ENCODE assay signal across 13 cellular contexts in genomic region chr5:54115768-54116403, GRCh38.
A peak's percentile ranks its signal among the peaks of the same experiment; 100 is the strongest.
DNase-seq lines count a peak whose midpoint lies in the region; ATAC-seq, FAIRE-seq and TF ChIP-seq lines count a peak whose summit lies in the region.
"Had no signal": no experiment of that assay in that cellular context is flagged by ENCODE, and none has a peak within 500 bp of the region (broad histone marks: within the 10 kb centered on the region; RNA-seq: fewer than 3 reads in every experiment).

No MANE protein-coding gene starts in this region.

- CTCF ChIA-PET in MCF 10A (lab: Yijun Ruan, JAX) = interaction anchor here (0.6 kb wide), 1 partner anchor 111 kb away, joined by 4 read pairs; no protein-coding TSS in a partner anchor
- CTCF ChIA-PET in K562 (lab: Yijun Ruan, JAX; ENCODE audit: low intra/inter-chr PET ratio) = interaction anchor here (0.6 kb wide), 1 partner anchor 18 kb away, joined by 4 read pairs; no protein-coding TSS in a partner anchor

- BruUV-seq in MCF 10A (replicated peaks; lab: Mats Ljungman, UMichigan) (no TSS peak), K562 (replicated peaks; lab: Mats Ljungman, UMichigan) (no TSS peak)

- H3K27ac Mint-ChIP-seq in MCF 10A (ENCODE audit: low read depth, unreplicated experiment) = peak overlapping the region; percentile 59
- H3K27ac Mint-ChIP-seq in activated T-cell treated with anti-CD3 and anti-CD28 coated beads, Interleukin-2, amount 50 U/mL, for 24 hours = no peak overlapping the region
- H3K27ac Mint-ChIP-seq: activated T-helper 2 cell treated with anti-CD3 and anti-CD28 coated beads, Interferon-gamma antibody, Interleukin-2, Interleukin-4, amounts not matched to agents 10 μg/mL and 5 μg/mL and 100 μg/mL, durations not matched to agents 14 hours and 24 hours and 36 hours had no signal

- H3K4me2 ChIP-seq in K562 (ENCODE audit: insufficient read depth, low read length) = no peak overlapping the region

- no peaks in the 10 kb centered on the region for H3K9me1 ChIP-seq in K562 (ENCODE audit: control insufficient read depth, insufficient read depth, low read length)

- 0 out of 2 replicates have a peak, but pooled peaks cover 7% of the 10 kb centered on the region for H4K20me1 ChIP-seq in K562 (replicated peaks; ENCODE audit: control insufficient read depth, insufficient read depth, low read length)

- no peak overlapping the region for H2AFZ ChIP-seq in K562 (ENCODE audit: low read depth, low read length)

- peak; percentile 42 for DNase-seq in MCF 10A (ENCODE audit: unreplicated experiment)
- DNase-seq in breast epithelium (ENCODE audit: low spot score in 2 of 2) = no peak
- peak; percentile 11 for DNase-seq in NCI-H446 treated with DMSO at 0.1 percent for 48 hours (lab: John Stamatoyannopoulos, UW)
- no peak for DNase-seq in K562 (ENCODE audit: extremely low read depth in 1 of 4, low spot score in 3 of 4)
- no peak for DNase-seq in activated T-cell treated with anti-CD3 and anti-CD28 coated beads, Interleukin-2, amount 50 U/mL, for 24 hours
- DNase-seq in GM13976 (ENCODE audit: low spot score) = no peak
- DNase-seq in T-helper 2 cell = no peak
- DNase-seq in Kasumi-1 (lab: John Stamatoyannopoulos, UW) = no peak
- DNase-seq: activated CD4-positive, alpha-beta T cell treated with anti-CD3 and anti-CD28 coated beads, Interleukin-2, amount 50 U/mL, for 4 hours; H7; NCI-H1092 had no signal

- TF ChIP-seq RAD21 in K562 (CRISPR knock-in tag; conservative IDR thresholded peaks at IDR 0.05 in 1 of 2, IDR thresholded peaks at IDR 0.05 in 1 of 2) = no peak

- TF ChIP-seq CTCF in MCF 10A (IDR thresholded peaks at IDR 0.05; ENCODE audit: unreplicated experiment) = no peak
- TF ChIP-seq CTCF in breast epithelium (IDR thresholded peaks at IDR 0.05) = no peak
- TF ChIP-seq CTCF in K562 (IDR thresholded peaks at IDR 0.05 in 2 of 3, conservative IDR thresholded peaks at IDR 0.05 in 1 of 3; ENCODE audit: insufficient read depth in 2 of 3, low read depth in 1 of 3, low read length in 3 of 3) = no peak
- no peak for TF ChIP-seq CTCF in GM13976 (IDR thresholded peaks at IDR 0.05; ENCODE audit: borderline replicate concordance, control extremely low read depth, extremely low read depth, insufficient read depth, missing control alignments)

- in situ Hi-C loops in K562 (cut with MboI) = no loop called here
- in situ Hi-C loops in GM13976 (cut with MboI; ENCODE audit: low sequenced_read_pairs, unreplicated experiment) = no loop called here

- H3K4me1 ChIP-seq in breast epithelium = no peaks in the 10 kb centered on the region
- no peaks in the 10 kb centered on the region for H3K4me1 ChIP-seq in K562 (replicated peaks in 1 of 2; ENCODE audit: control insufficient read depth in 2 of 2, insufficient read depth in 2 of 2, low read length in 2 of 2)

- H3K9me3 Mint-ChIP-seq in MCF 10A (ENCODE audit: unreplicated experiment) = no peaks in the 10 kb centered on the region
- H3K9me3 Mint-ChIP-seq in activated T-cell treated with anti-CD3 and anti-CD28 coated beads, Interleukin-2, amount 50 U/mL, for 24 hours = no peaks in the 10 kb centered on the region
- H3K9me3 Mint-ChIP-seq: activated T-helper 2 cell treated with anti-CD3 and anti-CD28 coated beads, Interferon-gamma antibody, Interleukin-2, Interleukin-4, amounts not matched to agents 10 μg/mL and 5 μg/mL and 100 μg/mL, durations not matched to agents 14 hours and 24 hours and 36 hours had no signal

- no peaks in the 10 kb centered on the region for H3K4me1 Mint-ChIP-seq in MCF 10A (ENCODE audit: insufficient read depth, unreplicated experiment)
- peaks cover 3% of the 10 kb centered on the region for H3K4me1 Mint-ChIP-seq in activated T-cell treated with anti-CD3 and anti-CD28 coated beads, Interleukin-2, amount 50 U/mL, for 24 hours (ENCODE audit: low read depth)

- H3K27ac ChIP-seq in breast epithelium (no peak overlapping the region), K562 (ENCODE audit: extremely low read depth, low read depth, low read length) (no peak overlapping the region)

- no peak overlapping the region for H3K9ac ChIP-seq in K562 (ENCODE audit: insufficient read depth in 1 of 2, low read depth in 2 of 2, low read length in 2 of 2)

- H3K36me3 ChIP-seq in breast epithelium (no peaks in the 10 kb centered on the region), K562 (ENCODE audit: control insufficient read depth, insufficient read depth, low read length) (peaks cover 30% of the 10 kb centered on the region; the same call in 2 of the 3 replicates)

- 52% methylated on average over 3 of the region's 3 CpGs for WGBS in K562 (ENCODE audit: insufficient coverage, low coverage, missing lambda C conversion rate)

- intact Hi-C loops in MCF 10A (cut with micrococcal nuclease) (no loop called here), breast epithelium (cut with DNase I; ENCODE audit: low total_unique reads) (no loop called here), K562 (cut with micrococcal nuclease) (no loop called here)

- no peak for FAIRE-seq in K562 (lab: Jason Lieb, UNC)
- FAIRE-seq: GM18507 had no signal

- H3K27me3 Mint-ChIP-seq in MCF 10A (ENCODE audit: insufficient read depth, unreplicated experiment) = no peaks in the 10 kb centered on the region
- no peaks in the 10 kb centered on the region for H3K27me3 Mint-ChIP-seq in activated T-cell treated with anti-CD3 and anti-CD28 coated beads, Interleukin-2, amount 50 U/mL, for 24 hours

- H3K27me3 ChIP-seq in breast epithelium (no peaks in the 10 kb centered on the region), K562 (ENCODE audit: control insufficient read depth in 2 of 2, insufficient read depth in 2 of 2, low read length in 2 of 2) (no peaks in the 10 kb centered on the region)

- H3K9me3 ChIP-seq in breast epithelium = no peaks in the 10 kb centered on the region
- H3K9me3 ChIP-seq in K562 (replicated peaks; ENCODE audit: control insufficient read depth, insufficient read depth, low read depth, low read length) = no peaks in the 10 kb centered on the region

- H3K79me2 ChIP-seq in K562 (ENCODE audit: control insufficient read depth, insufficient read depth, low read length) = peaks cover 36% of the 10 kb centered on the region; the same call in 1 of the 3 replicates

- H3K4me3 ChIP-seq in breast epithelium = no peak overlapping the region
- H3K4me3 ChIP-seq in K562 = no peak overlapping the region

- POLR2A ChIA-PET in MCF 10A (lab: Yijun Ruan, JAX) = interaction anchor here (0.6 kb wide), 1 partner anchor 10 kb away, joined by 4 read pairs; no protein-coding TSS in a partner anchor
- POLR2A ChIA-PET in K562 (lab: Yijun Ruan, JAX) = interaction anchor here (1.7 kb wide), 1 partner anchor 12 kb away, joined by 4 read pairs; no protein-coding TSS in a partner anchor

- TF ChIP-seq EP300 in K562 (IDR thresholded peaks at IDR 0.05; ENCODE audit: low read length) = no peak

- H3K36me3 Mint-ChIP-seq in MCF 10A (ENCODE audit: insufficient read depth, unreplicated experiment) = no peaks in the 10 kb centered on the region
- peaks cover 9% of the 10 kb centered on the region for H3K36me3 Mint-ChIP-seq in activated T-cell treated with anti-CD3 and anti-CD28 coated beads, Interleukin-2, amount 50 U/mL, for 24 hours (ENCODE audit: low read depth)

- no peak overlapping the region for H3K4me3 Mint-ChIP-seq in MCF 10A (ENCODE audit: unreplicated experiment)
- no peak overlapping the region for H3K4me3 Mint-ChIP-seq in activated T-cell treated with anti-CD3 and anti-CD28 coated beads, Interleukin-2, amount 50 U/mL, for 24 hours

- ATAC-seq in K562 = peak; percentile 38; the same call in 2 of the 3 replicates

- TF ChIP-seq POLR2A in breast epithelium (IDR thresholded peaks at IDR 0.05) (no peak), K562 (conservative IDR thresholded peaks at IDR 0.05) (no peak)

TF ChIP-seq in K562, 482 proteins besides CTCF, POLR2A, EP300 and RAD21 (continues in another document):
- TF ChIP-seq ZNF512 (tag; IDR thresholded peaks at IDR 0.05) = no peak
- no peak for TF ChIP-seq CEBPZ (IDR thresholded peaks at IDR 0.05; ENCODE audit: borderline replicate concordance, low read depth, low read length)

Comparison
In these comparisons a context has a peak if more than half of its experiments do, and no peak if none do; other contexts are left out.
1. DNase-seq: peak in MCF 10A (single experiment) and NCI-H446 treated with DMSO at 0.1 percent for 48 hours (single experiment); none in breast epithelium (0 of 2), K562 (0 of 4), activated T-cell treated with anti-CD3 and anti-CD28 coated beads, Interleukin-2, amount 50 U/mL, for 24 hours (single experiment), GM13976 (single experiment), T-helper 2 cell (0 of 5) and Kasumi-1 (0 of 2).